In genomic region chr6:73653571-73654424, GRCh38 we compare ENCODE assay signal across 8 cellular contexts. TPM values are rescaled to one million over a fixed set of nuclear protein-coding genes. Genes with fewer than 3 reads are reported as not detected.
A peak's percentile ranks its signal among the peaks of the same experiment; 100 is the strongest.
DNase-seq lines count a peak whose midpoint lies in the region; ATAC-seq, FAIRE-seq and TF ChIP-seq lines count a peak whose summit lies in the region.

Gene SLC17A5, minus strand, starts transcription at chr6:73653992. Its CDS starts 106 bp downstream, at chr6:73653886.

- H4K20me1 ChIP-seq in H1 (replicated peaks in 1 of 2; ENCODE audit: control insufficient read depth in 1 of 2, insufficient read depth in 2 of 2, low read length in 2 of 2), result no peaks in the 10 kb centered on the region

- peak within 1 kb of the TSS; percentile 93 for H4K5ac ChIP-seq in H1 (ENCODE audit: insufficient read length, low read depth, low read length)

- H3K4me2 ChIP-seq in H1 (ENCODE audit: insufficient read depth in 1 of 2, low read depth in 2 of 2, low read length in 2 of 2) (peak within 1 kb of the TSS; percentile 83 to 96), mesenchymal stem cell (ENCODE audit: low read length, poor library complexity, severe bottlenecking) (peak within 1 kb of the TSS; percentile 74)

- no peak within 1 kb of the TSS for H2BK15ac ChIP-seq in H1 (ENCODE audit: low read length)
- peak within 1 kb of the TSS; percentile 89 for H2BK15ac ChIP-seq in mesenchymal stem cell (ENCODE audit: low read depth, poor library complexity, severe bottlenecking)

- no peaks in the 10 kb centered on the region for H3K79me1 ChIP-seq in H1 (ENCODE audit: low read depth, low read length)
- peaks cover 6% of the 10 kb centered on the region for H3K79me1 ChIP-seq in mesenchymal stem cell (replicated peaks; ENCODE audit: low read length, poor library complexity, severe bottlenecking)

- no peak within 1 kb of the TSS for H2BK120ac ChIP-seq in H1 (replicated peaks; ENCODE audit: low read depth, low read length)
- H2BK120ac ChIP-seq in mesenchymal stem cell (ENCODE audit: low read depth, low read length), result peak within 1 kb of the TSS; percentile 71

- WGBS in H1 (ENCODE audit: extremely low coverage in 1 of 2, insufficient coverage in 1 of 2, insufficient read length in 1 of 2, insufficient replicate concordance in 2 of 2, low coverage in 1 of 2, low lambda C conversion rate in 2 of 2, missing lambda C conversion rate in 1 of 2), 2 experiments, result 1% methylated on average over 66 of the region's 90 CpGs; no CpG with 5 or more reads in 1 of the 2 experiments
- under 1% methylated on average over 63 of the region's 90 CpGs for WGBS in mesenchymal stem cell

- H3K9me3 Mint-ChIP-seq in activated CD8-positive, alpha-beta memory T cell treated with anti-CD3 and anti-CD28 coated beads, Interleukin-2, amount 10 ng/mL, durations not matched to agents 7 days and 5 days (ENCODE audit: low read depth), result no peaks in the 10 kb centered on the region

- H3K14ac ChIP-seq in H1 (ENCODE audit: insufficient read length) (no peak within 1 kb of the TSS), mesenchymal stem cell (ENCODE audit: low read length in 2 of 2) (peak within 1 kb of the TSS; percentile 47 to 100)

- CTCF ChIA-PET in activated CD8-positive, alpha-beta memory T cell treated with anti-CD3 and anti-CD28 coated beads, Interleukin-2, amount 10 ng/mL, durations not matched to agents 7 days and 5 days (lab: Charles Lee), result interaction anchor here (0.6 to 4.1 kb wide), 19 partner anchors 10 to 1031 kb away, joined by 3 to 42 read pairs (median 6); partner anchors contain the start of genes CGAS, EEF1A1 and KCNQ5
- CTCF ChIA-PET in H1 (lab: Charles Lee; ENCODE audit: partially characterized antibody), result interaction anchor here (0.9 to 1.8 kb wide), 12 partner anchors 10 to 201 kb away, joined by 3 to 14 read pairs (median 4); partner anchors contain the start of gene CGAS

- TF ChIP-seq EP300 in H1 (IDR thresholded peaks at IDR 0.05; ENCODE audit: borderline replicate concordance in 1 of 2, low read depth in 2 of 2, low read length in 2 of 2), result 0 out of 3 replicates have a peak, but pooled peaks of 1 of the 2 experiments have one; percentile 38

- H3K36me3 ChIP-seq in H1 (ENCODE audit: control insufficient read depth in 2 of 4, insufficient read depth in 4 of 4, low read length in 3 of 4) (no peaks in the 10 kb centered on the region), mesenchymal stem cell (ENCODE audit: control insufficient read depth in 1 of 2, insufficient read depth in 2 of 2, low read depth in 1 of 2, low read length in 2 of 2) (peaks cover 2 to 15% of the 10 kb centered on the region in 2 experiments)

- H4K8ac ChIP-seq in H1 (ENCODE audit: extremely low read depth, insufficient read depth, low read length), result peak within 1 kb of the TSS; percentile 97
- peak within 1 kb of the TSS; percentile 97 for H4K8ac ChIP-seq in mesenchymal stem cell (ENCODE audit: low read length)

- H3K9me3 ChIP-seq in H1 (ENCODE audit: insufficient read depth in 2 of 2, low read depth in 1 of 2, low read length in 1 of 2) (no peaks in the 10 kb centered on the region), mesenchymal stem cell (ENCODE audit: control insufficient read depth, low read length) (no peaks in the 10 kb centered on the region)

- H3K18ac ChIP-seq in H1 (ENCODE audit: extremely low read depth, low read length) (peak within 1 kb of the TSS; percentile 68; the same call in 1 of the 2 replicates), mesenchymal stem cell (ENCODE audit: low read depth in 1 of 2, low read length in 2 of 2) (peak within 1 kb of the TSS; percentile 94 to 99)

- peak within 1 kb of the TSS; percentile 96 for H3K27ac Mint-ChIP-seq in activated CD8-positive, alpha-beta memory T cell treated with anti-CD3 and anti-CD28 coated beads, Interleukin-2, amount 10 ng/mL, durations not matched to agents 7 days and 5 days

- H3K36me3 Mint-ChIP-seq in activated CD8-positive, alpha-beta memory T cell treated with anti-CD3 and anti-CD28 coated beads, Interleukin-2, amount 10 ng/mL, durations not matched to agents 7 days and 5 days, result peaks cover 4% of the 10 kb centered on the region

- peak within 1 kb of the TSS; percentile 84 for H3K56ac ChIP-seq in H1 (replicated peaks; ENCODE audit: insufficient read length, low read depth, low read length)

- peak within 1 kb of the TSS; percentile 65; the same call in 1 of the 2 replicates for H2AK5ac ChIP-seq in H1 (ENCODE audit: low read depth, low read length)
- H2AK5ac ChIP-seq in mesenchymal stem cell (ENCODE audit: low read length, severe bottlenecking), result no peak within 1 kb of the TSS

- no peak within 1 kb of the TSS for H2BK20ac ChIP-seq in H1 (ENCODE audit: low read length)

- H3K9ac ChIP-seq in H1 (replicated peaks in 1 of 4; ENCODE audit: extremely low read depth in 1 of 4, low read depth in 3 of 4, low read length in 3 of 4) (peak within 1 kb of the TSS; percentile 57 to 76 (median 71)), mesenchymal stem cell (ENCODE audit: low read length) (peak within 1 kb of the TSS; percentile 98)

- peak within 1 kb of the TSS; percentile 63 to 99 (median 86) for H3K4me3 ChIP-seq in H1 (ENCODE audit: extremely low read depth in 1 of 4, insufficient read depth in 2 of 4, low read depth in 3 of 4, low read length in 4 of 4)
- peak within 1 kb of the TSS; percentile 89 to 99 for H3K4me3 ChIP-seq in mesenchymal stem cell (ENCODE audit: insufficient read depth in 1 of 2, low read depth in 1 of 2, low read length in 2 of 2)

- no peak for TF ChIP-seq RAD21 in H1 (IDR thresholded peaks at IDR 0.05 in 1 of 2, conservative IDR thresholded peaks at IDR 0.05 in 1 of 2; ENCODE audit: low read depth in 2 of 2, low read length in 2 of 2)

- H3K4ac ChIP-seq in H1 (replicated peaks; ENCODE audit: insufficient read length, low read depth, low read length) (no peak within 1 kb of the TSS), mesenchymal stem cell (ENCODE audit: low read depth in 1 of 2, low read length in 2 of 2) (peak within 1 kb of the TSS; percentile 57 to 91)

- FAIRE-seq in H1 (lab: Jason Lieb, UNC), result no peak

- H3K27me3 ChIP-seq in H1 (replicated peaks in 1 of 4; ENCODE audit: control insufficient read depth in 3 of 4, extremely low read depth in 1 of 4, insufficient read depth in 3 of 4, low read length in 3 of 4) (no peaks in the 10 kb centered on the region), mesenchymal stem cell (ENCODE audit: control insufficient read depth in 1 of 2, insufficient read depth in 1 of 2, low read length in 2 of 2) (no peaks in the 10 kb centered on the region)

- no peak within 1 kb of the TSS for H3K23ac ChIP-seq in H1 (ENCODE audit: insufficient read length)
- peak within 1 kb of the TSS in 1 of 2 experiments; percentile 89 for H3K23ac ChIP-seq in mesenchymal stem cell (ENCODE audit: low read length in 2 of 2)

- peak; percentile 90 for DNase-seq in COR-L47 (lab: John Stamatoyannopoulos, UW)
- peak; percentile 92 for DNase-seq in HT1080 (ENCODE audit: low read depth)
- DNase-seq in NOMO-1 (lab: John Stamatoyannopoulos, UW; ENCODE audit: unreplicated experiment in 2 of 2), result peak; percentile 98 to 100
- peak; percentile 94 for DNase-seq in activated CD8-positive, alpha-beta memory T cell treated with anti-CD3 and anti-CD28 coated beads, Interleukin-2, amount 10 ng/mL, durations not matched to agents 7 days and 5 days
- DNase-seq in H1 (ENCODE audit: low read depth in 1 of 2, low spot score in 2 of 2), result peak; percentile 87 to 94
- peak; percentile 96 for DNase-seq in mesenchymal stem cell
- peak; percentile 72 for DNase-seq in stimulated activated CD8-positive, alpha-beta memory T cell treated with anti-CD3 and anti-CD28 coated beads, Interleukin-12 subunit alpha, Interleukin-12 subunit beta, amount 100 ng/mL, for 24 hours (ENCODE audit: extremely low read depth)

- H3K4me1 Mint-ChIP-seq in activated CD8-positive, alpha-beta memory T cell treated with anti-CD3 and anti-CD28 coated beads, Interleukin-2, amount 10 ng/mL, durations not matched to agents 7 days and 5 days, result peaks cover 37% of the 10 kb centered on the region

- H4K91ac ChIP-seq in H1 (replicated peaks; ENCODE audit: insufficient read length, low read length) (peak within 1 kb of the TSS; percentile 80), mesenchymal stem cell (ENCODE audit: low read length) (peak within 1 kb of the TSS; percentile 85)

- H3K4me3 Mint-ChIP-seq in activated CD8-positive, alpha-beta memory T cell treated with anti-CD3 and anti-CD28 coated beads, Interleukin-2, amount 10 ng/mL, durations not matched to agents 7 days and 5 days, result peak within 1 kb of the TSS; percentile 95

- peak within 1 kb of the TSS; percentile 71; the same call in 1 of the 2 replicates for H3K27ac ChIP-seq in H1 (ENCODE audit: low read depth, low read length)
- peak within 1 kb of the TSS; percentile 97 for H3K27ac ChIP-seq in mesenchymal stem cell (ENCODE audit: low read length, poor library complexity, severe bottlenecking)

- H3K4me1 ChIP-seq in H1 (replicated peaks in 1 of 4; ENCODE audit: control insufficient read depth in 3 of 4, insufficient read depth in 4 of 4, low read length in 3 of 4) (peaks cover 0 to 9% (median 5%) of the 10 kb centered on the region in 4 experiments; a peak in 3 of 7 replicates), mesenchymal stem cell (ENCODE audit: control insufficient read depth, insufficient read depth, low read depth, low read length) (no peaks in the 10 kb centered on the region)

- H3K27me3 Mint-ChIP-seq in activated CD8-positive, alpha-beta memory T cell treated with anti-CD3 and anti-CD28 coated beads, Interleukin-2, amount 10 ng/mL, durations not matched to agents 7 days and 5 days, result no peaks in the 10 kb centered on the region

- no peaks in the 10 kb centered on the region for H3K79me2 ChIP-seq in H1 (ENCODE audit: control insufficient read depth in 1 of 2, insufficient read depth in 2 of 2, low read length in 2 of 2)

- TF ChIP-seq CTCF in H1 (IDR thresholded peaks at IDR 0.05; ENCODE audit: control extremely low read depth in 1 of 3, insufficient read depth in 1 of 3, low read depth in 1 of 3, low read length in 3 of 3), result no peak

- no peak within 1 kb of the TSS for H2BK12ac ChIP-seq in H1 (ENCODE audit: low read depth, low read length)
- H2BK12ac ChIP-seq in mesenchymal stem cell (ENCODE audit: low read length in 2 of 2), result peak within 1 kb of the TSS in 1 of 2 experiments; percentile 77

- POLR2A ChIA-PET in H1 (lab: Charles Lee; ENCODE audit: partially characterized antibody), result interaction anchor here (0.7 to 3.7 kb wide), 22 partner anchors 8 to 304 kb away, joined by 3 to 196 read pairs (median 4); partner anchors contain the start of genes EEF1A1 and MTO1

- H2BK5ac ChIP-seq in H1 (ENCODE audit: low read depth, low read length), result peak within 1 kb of the TSS; percentile 76; the same call in 1 of the 2 replicates
- peak within 1 kb of the TSS; percentile 87 for H2BK5ac ChIP-seq in mesenchymal stem cell (ENCODE audit: low read depth, low read length, poor library complexity, severe bottlenecking)

- peak; percentile 90 for ATAC-seq in GM21367 (IDR thresholded peaks at IDR 0.05; ENCODE audit: unreplicated experiment)
- peak; percentile 91 for ATAC-seq in activated CD8-positive, alpha-beta memory T cell treated with anti-CD3 and anti-CD28 coated beads, Interleukin-2, amount 10 ng/mL, durations not matched to agents 7 days and 5 days

- H2AFZ ChIP-seq in H1 (ENCODE audit: low read length), result peak within 1 kb of the TSS; percentile 91
- peak within 1 kb of the TSS; percentile 96 for H2AFZ ChIP-seq in mesenchymal stem cell (ENCODE audit: low read depth, low read length)

- peak; percentile 63 to 82 for TF ChIP-seq POLR2A in H1 (IDR thresholded peaks at IDR 0.05; ENCODE audit: control extremely low read depth in 1 of 2, low read depth in 2 of 2, low read length in 2 of 2)

- 0 out of 2 replicates have a peak, but pooled peaks cover 4% of the 10 kb centered on the region for H3K23me2 ChIP-seq in H1 (ENCODE audit: low read depth, low read length)

RNA-seq across cellular contexts. Expression of gene SLC17A5, which starts in this region (rescaled TPM):
- 9.1 and 11.2 TPM in 2 replicates for total RNA-seq in HT1080 (2014; rRNA removed; shearing (Covaris generic))
- 8.9 and 10.0 TPM in 2 replicates for polyA plus RNA-seq in HT1080 (2015; cell fraction: cytosol; rRNA removed)
- polyA plus RNA-seq in HT1080 (2015; cell fraction: nucleus; rRNA removed), result 6.0 and 6.8 TPM in 2 replicates
- 1 to 10 TPM; 3.9 to 5.6 TPM for total RNA-seq in activated CD8-positive, alpha-beta memory T cell treated with anti-CD3 and anti-CD28 coated beads, Interleukin-2, amount 10 ng/mL, durations not matched to agents 7 days and 5 days
- total RNA-seq in H1 (2021; fragmentation: NEBNext Ultra II Directional; extraction: Animal tissue kit (Norgen Biotek cat#: 25700)), result 11.9 and 14.2 TPM in 2 replicates
- polyA plus RNA-seq in H1 (2011; rRNA removed), result 6.5 and 11.0 TPM in 2 replicates
- 8.5 TPM for polyA plus RNA-seq in H1 (2011; cell fraction: cytosol; rRNA removed)
- 3.7 TPM for polyA plus RNA-seq in H1 (2011; cell fraction: nucleus; rRNA removed)
- 7.0 to 10.6 TPM (median 8.1 TPM) in 4 replicates for polyA plus RNA-seq in H1 (2012, experiment 1 of 2)
- polyA plus RNA-seq in H1 (2012, experiment 2 of 2), result 5.6 TPM
- 12.6 TPM for polyA plus RNA-seq in H1 (2013, experiment 1 of 2)
- 15.4 TPM for polyA plus RNA-seq in H1 (2013, experiment 2 of 2)
- 16.3 and 16.5 TPM in 2 replicates for polyA minus RNA-seq in H1 (2011; rRNA and poly(A)+ RNA removed)
- polyA minus RNA-seq in H1 (2011; cell fraction: cytosol; rRNA and poly(A)+ RNA removed), result 7.9 TPM
- polyA minus RNA-seq in H1 (2011; cell fraction: nucleus; rRNA and poly(A)+ RNA removed), result 12.0 TPM
- polyA plus RNA-seq in mesenchymal stem cell (2013, experiment 1 of 2), result 66.7 TPM
- polyA plus RNA-seq in mesenchymal stem cell (2013, experiment 2 of 2), result 69.0 TPM

Comparison
In these comparisons a context has a peak if more than half of its experiments do, and no peak if none do; other contexts are left out.
1. Peak in every context shown above with its lines: DNase-seq, ATAC-seq, H3K4me3 ChIP-seq and H3K27ac ChIP-seq.